ENCODE assay signal across 31 cellular contexts in genomic region chr6:46979206-46979605, GRCh38. TPM values are rescaled to one million over a fixed set of nuclear protein-coding genes. Genes with fewer than 3 reads are reported as not detected.
"Had no signal": no experiment of that assay in that cellular context is flagged by ENCODE, and none has a peak within 500 bp of the region (broad histone marks: within the 10 kb centered on the region; RNA-seq: fewer than 3 reads in every experiment).

No MANE protein-coding gene starts in this region.

- H3K4me3 ChIP-seq: left lung, lower lobe of right lung, neural progenitor cell, right atrium auricular region, right lobe of liver, smooth muscle cell, tibial nerve, upper lobe of left lung, vagina had no signal

- DNase-seq: hippocampal formation; kidney; left cardiac atrium; left lung; lower lobe of right lung; mammary epithelial cell; mesenchymal stem cell; naive B cell; natural killer cell; nephron progenitor cell; occipital lobe; right lobe of liver; stimulated activated CD4-positive, alpha-beta T cell treated with anti-CD3 and anti-CD28 coated beads, Interleukin-1b, Interleukin-23, amount 100 ng/mL, for 48 hours; stimulated activated CD4-positive, alpha-beta T cell treated with anti-CD3 and anti-CD28 coated beads, Interleukin-2, amount 100 ng/mL, for 48 hours; stimulated activated CD4-positive, alpha-beta T cell treated with anti-CD3 and anti-CD28 coated beads, Interleukin-4, amount 100 ng/mL, for 4 hours; stimulated activated CD8-positive, alpha-beta memory T cell treated with anti-CD3 and anti-CD28 coated beads, Interleukin-4, amount 100 ng/mL, for 48 hours; stimulated activated naive CD4-positive, alpha-beta T cell treated with Interleukin-2 at 50 U/mL for 16 hours; stimulated activated naive CD8-positive, alpha-beta T cell treated with anti-CD3 and anti-CD28 coated beads, Interleukin-15, amount 100 ng/mL, for 72 hours; substantia nigra; upper lobe of left lung had no signal

- H3K4me1 ChIP-seq: left lung, neural progenitor cell, right atrium auricular region, right lobe of liver, tibial nerve had no signal

- H3K9me3 ChIP-seq: left lung, lower lobe of right lung, neutrophil, right atrium auricular region, right lobe of liver, tibial nerve, upper lobe of left lung, vagina had no signal

- FAIRE-seq: islet of Langerhans, kidney had no signal

- ATAC-seq: left cardiac atrium; left lung; lower lobe of right lung; natural killer cell; right lobe of liver; stimulated activated memory B cell treated with anti-CD40 and anti-IgM and Interleukin-4, amounts not matched to agents 10 μg/mL and 1 μg/mL and 100 μg/mL, for 72 hours; stimulated activated naive CD8-positive, alpha-beta T cell treated with anti-CD3 and anti-CD28 coated beads, Interleukin-15, amount 100 ng/mL, for 72 hours had no signal

- H3K27ac ChIP-seq: left lung, lower lobe of right lung, neural progenitor cell, neutrophil, parathyroid adenoma, right atrium auricular region, right lobe of liver, tibial nerve, upper lobe of left lung, vagina had no signal

- H3K27me3 ChIP-seq: left lung, neural progenitor cell, neutrophil, right atrium auricular region, right lobe of liver, tibial nerve, upper lobe of left lung, vagina had no signal

- H3K36me3 ChIP-seq: left lung, lower lobe of right lung, neural progenitor cell, neutrophil, right atrium auricular region, right lobe of liver, tibial nerve, upper lobe of left lung, vagina had no signal

RNA-seq across cellular contexts. Expression of gene ADGRF5, which starts 57.5 kb away (rescaled TPM):
- total RNA-seq: mononuclear cell, natural killer cell, osteocyte had no signal
- polyA plus RNA-seq: smooth muscle cell had no signal
